9 cellular contexts compared by ENCODE assay signal in genomic region chr20:31485450-31486339, GRCh38. TPM values are rescaled to one million over a fixed set of nuclear protein-coding genes. Genes with fewer than 3 reads are reported as not detected.
DNase-seq lines count a peak whose midpoint lies in the region; ATAC-seq and TF ChIP-seq lines count a peak whose summit lies in the region.
"Had no signal": no experiment of that assay in that cellular context is flagged by ENCODE, and none has a peak within 500 bp of the region (broad histone marks: within the 10 kb centered on the region; RNA-seq: fewer than 3 reads in every experiment).

No MANE protein-coding gene starts in this region.

- intact Hi-C loops in mammary epithelial cell (cut with micrococcal nuclease) = no loop called here
- intact Hi-C loops in left colon (cut with DNase I, micrococcal nuclease) = no loop called here

- no peaks in the 10 kb centered on the region for H3K4me1 ChIP-seq in mammary epithelial cell (ENCODE audit: insufficient read depth, low read length)

- WGBS in mammary epithelial cell (ENCODE audit: low coverage, missing lambda C conversion rate) = 19% methylated on average over 7 of the region's 31 CpGs

- H3K9me3 ChIP-seq in mammary epithelial cell (replicated peaks; ENCODE audit: insufficient read depth, low read length) = no peaks in the 10 kb centered on the region

- in situ Hi-C loops in mammary epithelial cell (cut with MboI; ENCODE audit: low sequenced_read_pairs in 2 of 2) = no loop called here

- H3K27ac ChIP-seq in mammary epithelial cell (ENCODE audit: insufficient read depth, low read depth, low read length) = no peak overlapping the region

- no peak for TF ChIP-seq RAD21 in Ishikawa (IDR thresholded peaks at IDR 0.05; ENCODE audit: low read depth)

- H3K79me2 ChIP-seq in mammary epithelial cell (ENCODE audit: insufficient read depth, low read length) = no peaks in the 10 kb centered on the region

- CTCF ChIA-PET in mammary epithelial cell (lab: Charles Lee; ENCODE audit: low non-redundant PET) = no interaction called here

- H3K27me3 ChIP-seq in mammary epithelial cell (ENCODE audit: insufficient read depth, low read length) = peaks cover 2% of the 10 kb centered on the region

- H2AFZ ChIP-seq in mammary epithelial cell (ENCODE audit: low read depth, low read length) = peak overlapping the region; percentile 8

- peak overlapping the region; percentile 14 to 76 for H3K27ac Mint-ChIP-seq in stimulated activated naive CD8-positive, alpha-beta T cell treated with anti-CD3 and anti-CD28 coated beads, Interleukin-15, amount 100 ng/mL, for 72 hours
- H3K27ac Mint-ChIP-seq: activated B cell treated with CpG ODN at 0.5 μM for 24 hours had no signal

- dilution Hi-C loops in mammary epithelial cell (cut with HindIII; ENCODE audit: low sequenced_read_pairs) = no loop called here

- no peak for DNase-seq in mammary epithelial cell
- peak; percentile 37 to 41 for DNase-seq in left colon
- no peak for DNase-seq in stimulated activated naive CD8-positive, alpha-beta T cell treated with anti-CD3 and anti-CD28 coated beads, Interleukin-15, amount 100 ng/mL, for 72 hours
- DNase-seq in GM10266 (ENCODE audit: extremely low spot score) = no peak
- DNase-seq: activated B cell treated with CpG ODN at 0.5 μM for 24 hours had no signal

- H3K4me3 Mint-ChIP-seq in stimulated activated naive CD8-positive, alpha-beta T cell treated with anti-CD3 and anti-CD28 coated beads, Interleukin-15, amount 100 ng/mL, for 72 hours = peak overlapping the region; percentile 14 to 50
- H3K4me3 Mint-ChIP-seq: activated B cell treated with CpG ODN at 0.5 μM for 24 hours had no signal

- no peaks in the 10 kb centered on the region for H4K20me1 ChIP-seq in mammary epithelial cell (ENCODE audit: insufficient read depth, low read length)

- peak; percentile 40; the same call in 1 of the 2 replicates for TF ChIP-seq EP300 in Ishikawa (IDR thresholded peaks at IDR 0.05; ENCODE audit: borderline replicate concordance)

- BruUV-seq in mammary epithelial cell (replicated peaks; lab: Mats Ljungman, UMichigan) = no TSS peak

- TF ChIP-seq CTCF in mammary epithelial cell (conservative IDR thresholded peaks at IDR 0.05 in 1 of 2, IDR thresholded peaks at IDR 0.05 in 1 of 2; ENCODE audit: extremely low read depth in 1 of 2, insufficient read depth in 1 of 2, low read depth in 1 of 2, low read length in 2 of 2) (no peak), GM10266 (IDR thresholded peaks at IDR 0.05; ENCODE audit: control insufficient read depth, insufficient read depth, low read depth, missing control alignments) (no peak)

- H3K27me3 Mint-ChIP-seq in stimulated activated naive CD8-positive, alpha-beta T cell treated with anti-CD3 and anti-CD28 coated beads, Interleukin-15, amount 100 ng/mL, for 72 hours = peaks cover 69% of the 10 kb centered on the region

- H3K36me3 ChIP-seq in mammary epithelial cell (ENCODE audit: insufficient read depth, low read length) = no peaks in the 10 kb centered on the region

- ATAC-seq in left colon = no peak
- peak; percentile 33 for ATAC-seq in stimulated activated naive CD8-positive, alpha-beta T cell treated with anti-CD3 and anti-CD28 coated beads, Interleukin-15, amount 100 ng/mL, for 72 hours
- no peak for ATAC-seq in HG03280 (IDR thresholded peaks at IDR 0.05; ENCODE audit: unreplicated experiment)
- ATAC-seq in GM21528 (IDR thresholded peaks at IDR 0.05; ENCODE audit: low FRiP score, unreplicated experiment) = no peak
- ATAC-seq in HG03565 (IDR thresholded peaks at IDR 0.05; ENCODE audit: unreplicated experiment) = no peak

- peaks cover 15% of the 10 kb centered on the region for H3K4me1 Mint-ChIP-seq in stimulated activated naive CD8-positive, alpha-beta T cell treated with anti-CD3 and anti-CD28 coated beads, Interleukin-15, amount 100 ng/mL, for 72 hours
- H3K4me1 Mint-ChIP-seq: activated B cell treated with CpG ODN at 0.5 μM for 24 hours had no signal

- no peaks in the 10 kb centered on the region for H3K9me3 Mint-ChIP-seq in stimulated activated naive CD8-positive, alpha-beta T cell treated with anti-CD3 and anti-CD28 coated beads, Interleukin-15, amount 100 ng/mL, for 72 hours
- H3K9me3 Mint-ChIP-seq: activated B cell treated with CpG ODN at 0.5 μM for 24 hours had no signal

- H3K9ac ChIP-seq in mammary epithelial cell (ENCODE audit: insufficient read depth, low read length) = no peak overlapping the region

- H3K4me3 ChIP-seq in mammary epithelial cell (replicated peaks in 1 of 3; ENCODE audit: insufficient read depth in 1 of 3, low read depth in 2 of 3, low read length in 3 of 3) = no peak overlapping the region

- peak overlapping the region; percentile 26 for H3K4me2 ChIP-seq in mammary epithelial cell (ENCODE audit: insufficient read depth, low read depth, low read length)

TF ChIP-seq in Ishikawa, 13 proteins besides CTCF, POLR2A, EP300 and RAD21:
- TF ChIP-seq NFIC (IDR thresholded peaks at IDR 0.05) (0 out of 2 replicates have a peak, but pooled peaks have one; percentile 27), USF1 (IDR thresholded peaks at IDR 0.05) (no peak)
TF ChIP-seq in Ishikawa: peak in this region for 1.

RNA-seq across cellular contexts. Expression of gene REM1, which starts 10.6 kb away (rescaled TPM):
- total RNA-seq in mammary epithelial cell (not detected), left colon (under 1 TPM; 0.27 to 0.81 TPM)
- not detected for polyA plus RNA-seq in mammary epithelial cell
- polyA minus RNA-seq in mammary epithelial cell = not detected
- total RNA-seq: activated B cell treated with CpG ODN at 0.5 μM for 24 hours had no signal

RNA-seq across cellular contexts. Expression of gene DEFB124, which starts 10.8 kb away (rescaled TPM):
- total RNA-seq in mammary epithelial cell (not detected), left colon (not detected)
- not detected for polyA plus RNA-seq in mammary epithelial cell
- polyA minus RNA-seq in mammary epithelial cell = not detected
- total RNA-seq: activated B cell treated with CpG ODN at 0.5 μM for 24 hours had no signal

RNA-seq across cellular contexts. Expression of gene HM13, which starts 28.5 kb away (rescaled TPM):
- total RNA-seq in mammary epithelial cell (100 to 1,000 TPM in 1 of 2 donors, 10 to 100 TPM in 1; 65.2 to 184 TPM), left colon (100 to 1,000 TPM; 122 to 135 TPM)
- polyA plus RNA-seq in mammary epithelial cell = 160 TPM
- 137 TPM for polyA minus RNA-seq in mammary epithelial cell

RNA-seq across cellular contexts. Expression of gene DEFB123, which starts 45.3 kb away (rescaled TPM):
- not detected for total RNA-seq in mammary epithelial cell
- polyA plus RNA-seq in mammary epithelial cell = not detected
- not detected for polyA minus RNA-seq in mammary epithelial cell
- total RNA-seq in left colon = not detected
- total RNA-seq: activated B cell treated with CpG ODN at 0.5 μM for 24 hours had no signal

Comparison
In these comparisons a context has a peak if more than half of its experiments do, and no peak if none do; other contexts are left out.
1. DNase-seq: peak in left colon (2 of 2); none in mammary epithelial cell (single experiment), stimulated activated naive CD8-positive, alpha-beta T cell treated with anti-CD3 and anti-CD28 coated beads, Interleukin-15, amount 100 ng/mL, for 72 hours (0 of 2) and GM10266 (single experiment).